Comparison of ENCODE assay signal across 12 cellular contexts in the genomic region with DNA sequence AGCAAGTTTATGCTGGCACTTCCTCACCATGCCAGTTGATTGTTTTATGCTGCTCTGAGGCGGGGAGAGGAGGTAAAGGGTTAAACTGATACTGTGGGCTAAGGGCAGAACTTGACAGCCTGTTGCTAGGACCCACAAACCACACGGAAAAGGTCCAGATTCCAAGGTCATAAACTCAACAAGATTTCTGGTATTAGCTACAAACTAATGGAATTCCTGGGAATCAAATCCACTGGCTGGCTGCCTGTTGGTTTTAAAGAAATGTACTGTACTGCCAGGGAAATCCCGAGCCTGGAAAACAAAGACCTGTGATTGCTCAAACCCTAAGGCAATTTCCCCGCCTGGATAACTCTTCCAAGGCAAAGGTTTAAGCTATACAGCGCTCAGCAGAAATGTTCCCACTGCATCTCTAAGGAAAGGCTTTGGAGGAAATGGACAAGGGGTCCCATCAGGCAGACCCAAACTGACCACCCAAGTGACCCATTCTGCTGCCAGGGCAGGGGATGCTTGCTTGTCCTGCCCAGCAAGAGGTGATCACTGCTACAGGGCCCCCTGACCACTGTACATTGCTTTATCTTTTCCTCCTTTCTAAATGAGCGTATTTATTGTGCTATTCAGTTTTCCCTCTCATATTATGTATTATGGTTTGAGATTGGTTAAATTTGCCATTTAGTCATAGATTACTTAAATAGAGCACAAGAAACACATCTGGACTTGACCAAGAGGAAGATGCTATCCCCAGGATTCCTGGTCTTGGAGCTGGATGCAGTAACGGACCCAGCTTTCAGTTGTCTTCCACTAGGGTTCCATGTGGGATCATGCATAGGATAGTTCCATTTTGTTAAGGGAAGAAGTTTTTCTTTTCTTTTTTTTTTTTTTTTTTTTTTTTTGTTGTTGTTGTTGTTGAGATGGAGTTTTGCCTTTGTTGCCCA.
DNase-seq lines count a peak whose midpoint lies in the region; ATAC-seq and TF ChIP-seq lines count a peak whose summit lies in the region.
"Had no signal": no experiment of that assay in that cellular context is flagged by ENCODE, and none has a peak within 500 bp of the region (broad histone marks: within the 10 kb centered on the region; RNA-seq: fewer than 3 reads in every experiment).

No MANE protein-coding gene starts in this region.

- POLR2A ChIA-PET in naive thymus-derived CD8-positive, alpha-beta T cell (lab: Charles Lee): no interaction called here

- TF ChIP-seq CTCF in AG10803 (conservative IDR thresholded peaks at IDR 0.05; ENCODE audit: low read length) (no peak), foreskin keratinocyte (conservative IDR thresholded peaks at IDR 0.05) (no peak), omental fat pad (IDR thresholded peaks at IDR 0.05) (no peak)

- in situ Hi-C loops in SK-MEL-5 (cut with HindIII; ENCODE audit: low pct_unique_long_range_greater_than_20kb, low sequenced_read_pairs): loop anchor here (25.0 kb wide), 2 partner anchors 114 to 289 kb away; no protein-coding TSS in a partner anchor

- peaks cover 3 to 17% (median 9%) of the 10 kb centered on the region in 9 donors for H3K9me3 Mint-ChIP-seq in naive thymus-derived CD8-positive, alpha-beta T cell
- H3K9me3 Mint-ChIP-seq: central memory CD8-positive, alpha-beta T cell had no signal

- H3K4me3 Mint-ChIP-seq in naive thymus-derived CD8-positive, alpha-beta T cell: no peak overlapping the region
- H3K4me3 Mint-ChIP-seq: activated CD4-positive, alpha-beta memory T cell treated with anti-CD3 and anti-CD28 coated beads, Interleukin-2, amount 10 ng/mL, durations not matched to agents 7 days and 5 days; central memory CD8-positive, alpha-beta T cell had no signal

- H3K27me3 Mint-ChIP-seq in naive thymus-derived CD8-positive, alpha-beta T cell: peaks cover 0 to 8% (median 3%) of the 10 kb centered on the region in 5 donors
- H3K27me3 Mint-ChIP-seq: activated CD4-positive, alpha-beta memory T cell treated with anti-CD3 and anti-CD28 coated beads, Interleukin-2, amount 10 ng/mL, durations not matched to agents 7 days and 5 days; central memory CD8-positive, alpha-beta T cell; naive B cell had no signal

- peaks cover 6 to 44% (median 28%) of the 10 kb centered on the region in 3 donors for H3K36me3 Mint-ChIP-seq in naive thymus-derived CD8-positive, alpha-beta T cell

- ATAC-seq in foreskin keratinocyte (peak; percentile 66), omental fat pad (ENCODE audit: low FRiP score) (peak; percentile 72), GM19463 (IDR thresholded peaks at IDR 0.05; ENCODE audit: unreplicated experiment) (no peak)
- no peak for ATAC-seq in naive thymus-derived CD8-positive, alpha-beta T cell

- peaks cover 5 to 28% (median 9%) of the 10 kb centered on the region in 4 donors for H3K4me1 Mint-ChIP-seq in naive thymus-derived CD8-positive, alpha-beta T cell

- H3K4me3 ChIP-seq in AG10803 (ENCODE audit: low read length): no peak overlapping the region

- no peak overlapping the region for H3K27ac Mint-ChIP-seq in naive thymus-derived CD8-positive, alpha-beta T cell
- H3K27ac Mint-ChIP-seq: activated CD4-positive, alpha-beta memory T cell treated with anti-CD3 and anti-CD28 coated beads, Interleukin-2, amount 10 ng/mL, durations not matched to agents 7 days and 5 days had no signal

- DNase-seq in AG10803 (ENCODE audit: low read depth): peak; percentile 99
- peak; percentile 90 for DNase-seq in SK-MEL-5 (ENCODE audit: low read depth, low spot score)
- DNase-seq in foreskin keratinocyte: peak; percentile 72 to 82
- no peak for DNase-seq in omental fat pad (ENCODE audit: low spot score)
- no peak for DNase-seq in RKO (ENCODE audit: low spot score)
- no peak for DNase-seq in activated T-cell treated with anti-CD3 and anti-CD28 coated beads for 4 hours
- no peak for DNase-seq in naive thymus-derived CD8-positive, alpha-beta T cell
- DNase-seq: activated CD4-positive, alpha-beta memory T cell treated with anti-CD3 and anti-CD28 coated beads, Interleukin-2, amount 10 ng/mL, durations not matched to agents 7 days and 5 days; naive B cell had no signal

- H3K4me1 ChIP-seq in foreskin keratinocyte: peaks cover 37% of the 10 kb centered on the region

- H3K27ac ChIP-seq in foreskin keratinocyte: peak overlapping the region; percentile 69
- H3K27ac ChIP-seq: HL-60 had no signal

- H3K27me3 ChIP-seq in foreskin keratinocyte: no peaks in the 10 kb centered on the region

Comparison
In these comparisons a context has a peak if more than half of its experiments do, and no peak if none do; other contexts are left out.
1. DNase-seq: peak in AG10803 (single experiment), SK-MEL-5 (single experiment) and foreskin keratinocyte (2 of 2); none in omental fat pad (single experiment), RKO (single experiment), activated T-cell treated with anti-CD3 and anti-CD28 coated beads for 4 hours (single experiment) and naive thymus-derived CD8-positive, alpha-beta T cell (0 of 10).
2. ATAC-seq: peak in foreskin keratinocyte (single experiment) and omental fat pad (single experiment); none in GM19463 (single experiment) and naive thymus-derived CD8-positive, alpha-beta T cell (0 of 2).